8 cellular contexts compared by ENCODE assay signal in the genomic region with DNA sequence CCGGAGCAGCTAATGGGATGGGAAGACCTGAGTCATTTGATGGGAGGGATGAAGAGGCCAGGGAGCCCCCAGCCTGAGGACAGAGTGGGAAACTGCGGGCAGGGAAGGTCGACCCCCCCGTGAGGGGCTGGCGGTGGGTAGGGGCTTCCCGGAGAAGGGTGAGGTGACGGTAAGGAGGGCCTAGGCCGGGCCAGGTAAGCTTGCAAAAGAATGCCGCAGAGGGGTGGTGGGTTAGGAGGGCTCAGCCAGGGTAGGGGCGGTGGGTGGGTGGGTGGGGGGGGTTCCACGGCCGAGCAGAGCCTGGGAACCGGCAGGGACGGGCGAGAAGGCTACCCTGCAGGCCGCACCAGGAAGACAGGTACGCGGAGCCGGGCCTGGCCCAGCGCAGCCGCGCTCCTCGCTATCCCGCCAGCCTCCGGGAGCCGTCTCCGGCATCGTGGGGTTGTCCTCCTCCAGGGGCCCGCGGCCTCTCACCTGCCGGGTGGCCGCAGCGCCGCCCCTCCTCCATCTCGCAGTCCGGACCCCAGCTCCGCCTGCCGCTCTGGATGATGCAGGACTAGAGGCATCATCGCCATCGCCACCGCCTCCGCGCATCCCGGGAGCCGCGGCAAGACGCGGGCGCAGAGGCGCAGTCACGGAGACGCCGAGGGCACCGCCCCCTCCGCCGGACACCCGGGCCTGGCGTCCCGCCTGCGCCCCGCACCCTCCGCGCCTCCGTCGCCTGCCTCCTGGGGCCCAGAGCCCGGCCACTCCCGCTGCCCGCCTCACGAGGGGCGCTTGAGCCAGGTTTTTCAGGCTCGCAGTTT. TPM values are rescaled to one million over a fixed set of nuclear protein-coding genes. Genes with fewer than 3 reads are reported as not detected.
DNase-seq lines count a peak whose midpoint lies in the region; ATAC-seq and TF ChIP-seq lines count a peak whose summit lies in the region.

A gene (minus strand): TSS at position 614 of the 806 bp plus-strand sequence. CDS start 5,211 bp downstream, outside the sequence.

- peaks cover 9 to 22% of the 10 kb centered on the region in 2 donors for H3K36me3 Mint-ChIP-seq in naive B cell
- peaks cover 9% of the 10 kb centered on the region for H3K36me3 Mint-ChIP-seq in activated naive CD4-positive, alpha-beta T cell treated with anti-CD3 and anti-CD28 coated beads, Interleukin-2, amount 10 ng/mL, durations not matched to agents 7 days and 5 days

- intact Hi-C loops in vagina (cut with DNase I), result no loop called here

- H3K27ac Mint-ChIP-seq in naive B cell, result peak within 1 kb of the TSS in 4 of 6 donors; percentile 14 to 87 (median 58)
- H3K27ac Mint-ChIP-seq in activated naive CD4-positive, alpha-beta T cell treated with anti-CD3 and anti-CD28 coated beads, Interleukin-2, amount 10 ng/mL, durations not matched to agents 7 days and 5 days, result no peak within 1 kb of the TSS

- CTCF ChIA-PET in activated naive CD4-positive, alpha-beta T cell treated with anti-CD3 and anti-CD28 coated beads, Interleukin-2, amount 10 ng/mL, durations not matched to agents 7 days and 5 days (lab: Charles Lee), result no interaction called here

- H3K9me3 ChIP-seq in vagina, result no peaks in the 10 kb centered on the region

- peak within 1 kb of the TSS; percentile 15 for H3K27ac ChIP-seq in vagina

- no peak for TF ChIP-seq POLR2A in vagina (IDR thresholded peaks at IDR 0.05)

- no peaks in the 10 kb centered on the region for H3K27me3 Mint-ChIP-seq in naive B cell
- H3K27me3 Mint-ChIP-seq in activated naive CD4-positive, alpha-beta T cell treated with anti-CD3 and anti-CD28 coated beads, Interleukin-2, amount 10 ng/mL, durations not matched to agents 7 days and 5 days, result no peaks in the 10 kb centered on the region

- H3K9me3 Mint-ChIP-seq in naive B cell, result no peaks in the 10 kb centered on the region
- H3K9me3 Mint-ChIP-seq in activated naive CD4-positive, alpha-beta T cell treated with anti-CD3 and anti-CD28 coated beads, Interleukin-2, amount 10 ng/mL, durations not matched to agents 7 days and 5 days, result no peaks in the 10 kb centered on the region

- no peak for ATAC-seq in naive B cell (ENCODE audit: low read depth in 2 of 2)

- H3K27me3 ChIP-seq in vagina, result no peaks in the 10 kb centered on the region

- H3K4me3 Mint-ChIP-seq in naive B cell, result no peak within 1 kb of the TSS
- no peak within 1 kb of the TSS for H3K4me3 Mint-ChIP-seq in activated naive CD4-positive, alpha-beta T cell treated with anti-CD3 and anti-CD28 coated beads, Interleukin-2, amount 10 ng/mL, durations not matched to agents 7 days and 5 days

- peaks cover 18% of the 10 kb centered on the region for H3K4me1 ChIP-seq in vagina

- H3K4me3 ChIP-seq in vagina, result peak within 1 kb of the TSS; percentile 37 to 42

- DNase-seq in activated gamma-delta T cell (lab: John Stamatoyannopoulos, UW), result peak; percentile 10
- no peak for DNase-seq in activated gamma-delta T cell treated with Interleukin-2 at 50 U/mL for 16 hours
- DNase-seq in globus pallidus (ENCODE audit: low spot score), result peak; percentile 58
- DNase-seq in naive B cell, result no peak
- no peak for DNase-seq in vagina (ENCODE audit: extremely low spot score in 2 of 2)
- DNase-seq in NCI-H187 (lab: John Stamatoyannopoulos, UW), result no peak
- no peak for DNase-seq in activated naive CD4-positive, alpha-beta T cell treated with anti-CD3 and anti-CD28 coated beads, Interleukin-2, amount 10 ng/mL, durations not matched to agents 7 days and 5 days
- DNase-seq in amniotic stem cell (lab: John Stamatoyannopoulos, UW), result no peak

- no peak for TF ChIP-seq CTCF in vagina (IDR thresholded peaks at IDR 0.05)

- H3K4me1 Mint-ChIP-seq in naive B cell, result peaks cover 0 to 11% (median 7%) of the 10 kb centered on the region in 3 donors
- peaks cover 2% of the 10 kb centered on the region for H3K4me1 Mint-ChIP-seq in activated naive CD4-positive, alpha-beta T cell treated with anti-CD3 and anti-CD28 coated beads, Interleukin-2, amount 10 ng/mL, durations not matched to agents 7 days and 5 days

- H3K36me3 ChIP-seq in vagina, result peaks cover 0 to under 1% of the 10 kb centered on the region in 2 donors

RNA-seq across cellular contexts. Expression of the gene that starts here (rescaled TPM):
- not detected for polyA plus RNA-seq in naive B cell (ENCODE audit: low read depth in 6 of 6)
- 5.4 TPM for total RNA-seq in vagina

Comparison
In these comparisons a context has a peak if more than half of its experiments do, and no peak if none do; other contexts are left out.
1. DNase-seq: peak in activated gamma-delta T cell (single experiment) and globus pallidus (single experiment); none in activated gamma-delta T cell treated with Interleukin-2 at 50 U/mL for 16 hours (single experiment), naive B cell (single experiment), vagina (0 of 2), NCI-H187 (0 of 2), activated naive CD4-positive, alpha-beta T cell treated with anti-CD3 and anti-CD28 coated beads, Interleukin-2, amount 10 ng/mL, durations not matched to agents 7 days and 5 days (single experiment) and amniotic stem cell (single experiment).